ENCODE assay signal across 24 cellular contexts in genomic region chr17:12831839-12832238, GRCh38. TPM values are rescaled to one million over a fixed set of nuclear protein-coding genes. Genes with fewer than 3 reads are reported as not detected.
DNase-seq lines count a peak whose midpoint lies in the region; ATAC-seq, FAIRE-seq and TF ChIP-seq lines count a peak whose summit lies in the region.
"Had no signal": no experiment of that assay in that cellular context is flagged by ENCODE, and none has a peak within 500 bp of the region (broad histone marks: within the 10 kb centered on the region; RNA-seq: fewer than 3 reads in every experiment).

No MANE protein-coding gene starts in this region.

- in situ Hi-C loops in GM12878 (cut with MboI) (no loop called here), transverse colon (cut with MboI; ENCODE audit: low pct_ligation_motif_present in 1 of 4, low pct_unique_long_range_greater_than_20kb in 1 of 4, low sequenced_read_pairs in 3 of 4) (no loop called here)

- RAD21 ChIA-PET in HCT116 (lab: Charles Lee; ENCODE audit: low non-redundant PET in 1 of 2, low total read pairs in 2 of 2, uncharacterized antibody in 2 of 2, unreplicated experiment in 2 of 2) (no interaction called here), GM12878 (lab: Charles Lee; ENCODE audit: unreplicated experiment) (no interaction called here)

- no peak for TF ChIP-seq POLR2A in HCT116 (IDR thresholded peaks at IDR 0.05; ENCODE audit: borderline replicate concordance, extremely low read depth, insufficient read depth, insufficient read length)
- no peak for TF ChIP-seq POLR2A in GM12878 (IDR thresholded peaks at IDR 0.05; ENCODE audit: low read depth, low read length)
- TF ChIP-seq POLR2A in H1 (IDR thresholded peaks at IDR 0.05; ENCODE audit: control extremely low read depth in 1 of 2, low read depth in 2 of 2, low read length in 2 of 2) = no peak
- TF ChIP-seq POLR2A in transverse colon (IDR thresholded peaks at IDR 0.05) = no peak

- no peak overlapping the region for H2BK12ac ChIP-seq in H1 (ENCODE audit: low read depth, low read length)

- H3K9ac ChIP-seq in HCT116 (ENCODE audit: low read length) (no peak overlapping the region), GM12878 (ENCODE audit: control insufficient read depth, insufficient read depth, low read length) (no peak overlapping the region), H1 (replicated peaks in 1 of 4; ENCODE audit: extremely low read depth in 1 of 4, low read depth in 3 of 4, low read length in 3 of 4) (no peak overlapping the region)
- H3K9ac ChIP-seq: BLaER1 treated with 17β-estradiol and CSF1 and Interleukin-3, amounts not matched to agents 10 nM and 100 nM had no signal

- H3K9me2 ChIP-seq in HCT116 (ENCODE audit: insufficient read depth) = no peaks in the 10 kb centered on the region

- H3K4ac ChIP-seq in H1 (replicated peaks; ENCODE audit: insufficient read length, low read depth, low read length) = no peak overlapping the region

- WGBS in GM12878 (ENCODE audit: insufficient coverage, insufficient replicate concordance, low lambda C conversion rate, missing lambda C conversion rate) = 27% methylated on average over 1 of the region's 1 CpG
- 88% methylated on average over 1 of the region's 1 CpG; no CpG with 5 or more reads in 1 of the 2 experiments for WGBS in H1 (ENCODE audit: extremely low coverage in 1 of 2, insufficient coverage in 1 of 2, insufficient read length in 1 of 2, insufficient replicate concordance in 2 of 2, low coverage in 1 of 2, low lambda C conversion rate in 2 of 2, missing lambda C conversion rate in 1 of 2), 2 experiments
- 80 to 88% methylated on average over 1 of the region's 1 CpG for WGBS in transverse colon (ENCODE audit: low coverage in 1 of 2), 2 donors

- TF ChIP-seq CTCF in HCT116 (IDR thresholded peaks at IDR 0.05 in 2 of 3, conservative IDR thresholded peaks at IDR 0.05 in 1 of 3; ENCODE audit: borderline replicate concordance in 1 of 3, insufficient read depth in 1 of 3, low read depth in 2 of 3, low read length in 2 of 3) (no peak), GM12878 (IDR thresholded peaks at IDR 0.05 in 2 of 3, conservative IDR thresholded peaks at IDR 0.05 in 1 of 3; ENCODE audit: control insufficient read depth in 2 of 3, extremely low read depth in 1 of 3, insufficient read depth in 1 of 3, low read depth in 3 of 3, low read length in 3 of 3) (no peak), H1 (IDR thresholded peaks at IDR 0.05; ENCODE audit: control extremely low read depth in 1 of 3, insufficient read depth in 1 of 3, low read depth in 1 of 3, low read length in 3 of 3) (no peak), transverse colon (IDR thresholded peaks at IDR 0.05) (no peak)

- no peaks in the 10 kb centered on the region for H3K23me2 ChIP-seq in H1 (ENCODE audit: low read depth, low read length)

- POLR2A ChIA-PET in HCT116 (lab: Charles Lee) = no interaction called here
- POLR2A ChIA-PET in GM12878 (lab: Charles Lee) = no interaction called here
- POLR2A ChIA-PET in H1 (lab: Charles Lee; ENCODE audit: partially characterized antibody) = no interaction called here

- no peak overlapping the region for H3K27ac ChIP-seq in HCT116 (ENCODE audit: low read depth, low read length)
- no peak overlapping the region for H3K27ac ChIP-seq in GM12878 (ENCODE audit: control insufficient read depth, insufficient read depth)
- H3K27ac ChIP-seq in H1 (ENCODE audit: low read depth, low read length) = no peak overlapping the region
- H3K27ac ChIP-seq in transverse colon = peak overlapping the region; percentile 70 to 73 (median 72)
- H3K27ac ChIP-seq: BLaER1 treated with 17β-estradiol and CSF1 and Interleukin-3, amounts not matched to agents 10 nM and 100 nM; C4-2B had no signal

- H2BK15ac ChIP-seq in H1 (ENCODE audit: low read length) = no peak overlapping the region

- H3K18ac ChIP-seq in H1 (ENCODE audit: extremely low read depth, low read length) = no peak overlapping the region

- H2AFZ ChIP-seq in HCT116 (ENCODE audit: low read depth, low read length, poor library complexity, severe bottlenecking) = no peak overlapping the region
- no peak overlapping the region for H2AFZ ChIP-seq in GM12878 (ENCODE audit: control insufficient read depth, low read depth, low read length)
- H2AFZ ChIP-seq in H1 (ENCODE audit: low read length) = no peak overlapping the region

- no peak overlapping the region for H4K8ac ChIP-seq in H1 (ENCODE audit: extremely low read depth, insufficient read depth, low read length)

- no peak for TF ChIP-seq EP300 in GM12878 (IDR thresholded peaks at IDR 0.05; ENCODE audit: borderline replicate concordance in 1 of 2, control insufficient read depth in 1 of 2, low read depth in 2 of 2, low read length in 2 of 2)
- no peak for TF ChIP-seq EP300 in H1 (IDR thresholded peaks at IDR 0.05; ENCODE audit: borderline replicate concordance in 1 of 2, low read depth in 2 of 2, low read length in 2 of 2)
- no peak for TF ChIP-seq EP300 in transverse colon (IDR thresholded peaks at IDR 0.05; ENCODE audit: low read depth)

- no peak overlapping the region for H2BK5ac ChIP-seq in H1 (ENCODE audit: low read depth, low read length)

- CTCF ChIA-PET in HCT116 (lab: Charles Lee) = no interaction called here
- CTCF ChIA-PET in GM12878 (lab: Yijun Ruan, JAX) = no interaction called here
- CTCF ChIA-PET in H1 (lab: Charles Lee; ENCODE audit: partially characterized antibody) = no interaction called here

- H3K36me3 ChIP-seq in HCT116 (ENCODE audit: control insufficient read depth in 1 of 2, insufficient read depth in 2 of 2, low read length in 2 of 2) = no peaks in the 10 kb centered on the region
- H3K36me3 ChIP-seq in GM12878 (ENCODE audit: control insufficient read depth in 2 of 2, insufficient read depth in 2 of 2, low read length in 1 of 2) = no peaks in the 10 kb centered on the region
- peaks cover 0 to 6% (median 0%) of the 10 kb centered on the region in 4 experiments; a peak in 1 of 8 replicates for H3K36me3 ChIP-seq in H1 (ENCODE audit: control insufficient read depth in 2 of 4, insufficient read depth in 4 of 4, low read length in 3 of 4)
- H3K36me3 ChIP-seq in transverse colon = no peaks in the 10 kb centered on the region

- H2AK5ac ChIP-seq in H1 (ENCODE audit: low read depth, low read length) = no peak overlapping the region

- H3K4me1 ChIP-seq in HCT116 (ENCODE audit: control insufficient read depth in 1 of 2, insufficient read depth in 2 of 2, low read length in 2 of 2) = no peaks in the 10 kb centered on the region
- H3K4me1 ChIP-seq in GM12878 (ENCODE audit: control insufficient read depth, insufficient read depth, low read length) = no peaks in the 10 kb centered on the region
- no peaks in the 10 kb centered on the region for H3K4me1 ChIP-seq in H1 (replicated peaks in 1 of 4; ENCODE audit: control insufficient read depth in 3 of 4, insufficient read depth in 4 of 4, low read length in 3 of 4)
- H3K4me1 ChIP-seq in transverse colon = peaks cover 0 to 21% (median 10%) of the 10 kb centered on the region in 4 donors
- H3K4me1 ChIP-seq: Caco-2 had no signal

- H4K20me1 ChIP-seq in HCT116 (ENCODE audit: insufficient read depth) (no peaks in the 10 kb centered on the region), GM12878 (ENCODE audit: control insufficient read depth, insufficient read depth) (no peaks in the 10 kb centered on the region), H1 (replicated peaks in 1 of 2; ENCODE audit: control insufficient read depth in 1 of 2, insufficient read depth in 2 of 2, low read length in 2 of 2) (peaks cover 0 to 3% of the 10 kb centered on the region in 2 experiments)
- H4K20me1 ChIP-seq: BLaER1 treated with 17β-estradiol and CSF1 and Interleukin-3, amounts not matched to agents 10 nM and 100 nM had no signal

- H3K14ac ChIP-seq in H1 (ENCODE audit: insufficient read length) = no peak overlapping the region

- no peak for DNase-seq in HCT116 (ENCODE audit: low read depth, low spot score)
- DNase-seq in GM12878 (ENCODE audit: low read depth, low spot score) = no peak
- DNase-seq in H1 (ENCODE audit: low read depth in 1 of 2, low spot score in 2 of 2) = no peak
- DNase-seq in transverse colon = no peak
- no peak for DNase-seq in activated CD4-positive, CD25-positive, alpha-beta regulatory T cell (lab: John Stamatoyannopoulos, UW)
- DNase-seq in GM19238 (ENCODE audit: insufficient read length, low spot score) = no peak
- no peak for DNase-seq in NCI-H128 (lab: John Stamatoyannopoulos, UW; ENCODE audit: unreplicated experiment)
- DNase-seq: 8988T; AML-193; Caco-2; Calu3; CD4-positive, alpha-beta T cell; CD8-positive, alpha-beta T cell; DMS79 treated with DMSO at 0.1 percent for 48 hours; GF-D8 had no signal

- no peak overlapping the region for H3K56ac ChIP-seq in H1 (replicated peaks; ENCODE audit: insufficient read length, low read depth, low read length)

- H3K4me3 ChIP-seq in HCT116 (replicated peaks in 1 of 2; ENCODE audit: low read depth in 1 of 2, low read length in 2 of 2) = no peak overlapping the region
- H3K4me3 ChIP-seq in GM12878 = no peak overlapping the region
- no peak overlapping the region for H3K4me3 ChIP-seq in H1 (ENCODE audit: extremely low read depth in 1 of 4, insufficient read depth in 2 of 4, low read depth in 3 of 4, low read length in 4 of 4)
- no peak overlapping the region for H3K4me3 ChIP-seq in transverse colon
- H3K4me3 ChIP-seq: BLaER1 treated with 17β-estradiol and CSF1 and Interleukin-3, amounts not matched to agents 10 nM and 100 nM had no signal

- H3K27me3 ChIP-seq in HCT116 (ENCODE audit: insufficient read depth, low read length) (no peaks in the 10 kb centered on the region), GM12878 (replicated peaks in 1 of 2; ENCODE audit: control insufficient read depth in 2 of 2, insufficient read depth in 2 of 2, low read length in 1 of 2) (no peaks in the 10 kb centered on the region), H1 (replicated peaks in 1 of 4; ENCODE audit: control insufficient read depth in 3 of 4, extremely low read depth in 1 of 4, insufficient read depth in 3 of 4, low read length in 3 of 4) (no peaks in the 10 kb centered on the region), transverse colon (no peaks in the 10 kb centered on the region)
- H3K27me3 ChIP-seq: BLaER1 treated with 17β-estradiol and CSF1 and Interleukin-3, amounts not matched to agents 10 nM and 100 nM had no signal

- SMC1A ChIA-PET in GM12878 (lab: Charles Lee; ENCODE audit: uncharacterized antibody, unreplicated experiment) = no interaction called here

- no peak overlapping the region for H4K91ac ChIP-seq in H1 (replicated peaks; ENCODE audit: insufficient read length, low read length)

- H4K5ac ChIP-seq in H1 (ENCODE audit: insufficient read length, low read depth, low read length) = no peak overlapping the region

- no peak overlapping the region for H2BK20ac ChIP-seq in H1 (ENCODE audit: low read length)

- ATAC-seq in HCT116 (no peak), GM12878 (no peak), HG02571 (IDR thresholded peaks at IDR 0.05; ENCODE audit: unreplicated experiment) (no peak)
- ATAC-seq: CD8-positive, alpha-beta T cell had no signal

- no peak overlapping the region for H3K23ac ChIP-seq in H1 (ENCODE audit: insufficient read length)

- intact Hi-C loops in HCT116 (cut with micrococcal nuclease) = no loop called here
- intact Hi-C loops in GM12878 (cut with micrococcal nuclease; ENCODE audit: unreplicated experiment) = no loop called here
- intact Hi-C loops in transverse colon (cut with DNase I; ENCODE audit: low total_unique reads) = no loop called here

- no peak overlapping the region for H2BK120ac ChIP-seq in H1 (replicated peaks; ENCODE audit: low read depth, low read length)

- no peaks in the 10 kb centered on the region for H3K79me1 ChIP-seq in H1 (ENCODE audit: low read depth, low read length)

- TF ChIP-seq RAD21 in HCT116 (IDR thresholded peaks at IDR 0.05; ENCODE audit: low read depth) (no peak), GM12878 (IDR thresholded peaks at IDR 0.05; ENCODE audit: insufficient read depth, low read depth, low read length) (no peak), H1 (IDR thresholded peaks at IDR 0.05 in 1 of 2, conservative IDR thresholded peaks at IDR 0.05 in 1 of 2; ENCODE audit: low read depth in 2 of 2, low read length in 2 of 2) (no peak)

- no peaks in the 10 kb centered on the region for H3K79me2 ChIP-seq in HCT116 (ENCODE audit: insufficient read depth, low read length)
- no peaks in the 10 kb centered on the region for H3K79me2 ChIP-seq in GM12878 (ENCODE audit: control insufficient read depth, insufficient read depth, low read length)
- H3K79me2 ChIP-seq in H1 (ENCODE audit: control insufficient read depth in 1 of 2, insufficient read depth in 2 of 2, low read length in 2 of 2) = peaks cover 0 to 19% of the 10 kb centered on the region in 2 experiments; a peak in 1 of 4 replicates

- BruUV-seq in HCT116 (replicated peaks; lab: Mats Ljungman, UMichigan) = no TSS peak
- no TSS peak for BruUV-seq in GM12878 (replicated peaks; lab: Mats Ljungman, UMichigan)

- H3K9me3 ChIP-seq in HCT116 (ENCODE audit: control insufficient read depth in 1 of 2, insufficient read depth in 1 of 2, low read depth in 1 of 2, low read length in 2 of 2) (peaks cover 13 to 15% of the 10 kb centered on the region in 2 experiments; a peak in 2 of 4 replicates), GM12878 (replicated peaks; ENCODE audit: control insufficient read depth, insufficient read depth, low read length) (peaks cover 5% of the 10 kb centered on the region), H1 (ENCODE audit: insufficient read depth in 2 of 2, low read depth in 1 of 2, low read length in 1 of 2) (peaks cover 8 to 10% of the 10 kb centered on the region in 2 experiments; a peak in 2 of 4 replicates), transverse colon (peaks cover 5 to 10% of the 10 kb centered on the region in 2 donors)
- H3K9me3 ChIP-seq: Caco-2 had no signal

- H3K4me2 ChIP-seq in HCT116 (ENCODE audit: low read length) = no peak overlapping the region
- H3K4me2 ChIP-seq in GM12878 (ENCODE audit: control insufficient read depth, insufficient read depth) = no peak overlapping the region
- H3K4me2 ChIP-seq in H1 (ENCODE audit: insufficient read depth in 1 of 2, low read depth in 2 of 2, low read length in 2 of 2) = no peak overlapping the region

- FAIRE-seq in GM12878 (lab: Jason Lieb, UNC) = no peak
- FAIRE-seq in H1 (lab: Jason Lieb, UNC) = no peak
- FAIRE-seq: A204.1, D721Med, G401.6, GM12892, GM18507, GM19239 had no signal

RNA-seq across cellular contexts. Expression of gene ARHGAP44, which starts 42.5 kb away (rescaled TPM):
- 7.3 TPM for total RNA-seq in HCT116 (2021; ENCODE audit: unreplicated experiment)
- polyA plus RNA-seq in HCT116 (2012) = 3.3 and 3.9 TPM in 2 replicates
- 1.3 and 1.7 TPM in 2 replicates for total RNA-seq in GM12878 (2013; cell fraction: nucleolus; rRNA removed)
- total RNA-seq in GM12878 (2014; rRNA removed) = 0.11 and 0.40 TPM in 2 replicates
- total RNA-seq in GM12878 (2014; rRNA removed; fragmentation: Illumina TruSeq; extraction: Trizol) = 0.27 and 0.55 TPM in 2 replicates
- 0.61 and 1.1 TPM in 2 replicates for total RNA-seq in GM12878 (2021)
- polyA plus RNA-seq in GM12878 (2011; ENCODE audit: low read depth) = 2.8 TPM
- 0.33 and 0.57 TPM in 2 replicates for polyA plus RNA-seq in GM12878 (2011; rRNA removed)
- polyA plus RNA-seq in GM12878 (2011; cell fraction: cytosol; rRNA removed) = 0.33 and 0.36 TPM in 2 replicates
- polyA plus RNA-seq in GM12878 (2011; cell fraction: nucleus; rRNA removed) = 0.61 and 0.72 TPM in 2 replicates
- polyA plus RNA-seq in GM12878 (2012) = 5.3 and 5.5 TPM in 2 replicates
- 0.35 and 0.40 TPM in 2 replicates for polyA plus RNA-seq in GM12878 (2014; fragmentation: Illumina TruSeq; extraction: Trizol)
- polyA plus RNA-seq in GM12878 (2014; fragmentation: Nextera tagmentation; extraction: Ambion mirVana) = under 1 TPM; 0.11 to 0.13 TPM
- 0.80 and 1.2 TPM in 2 replicates for polyA plus RNA-seq in GM12878 (2014; rRNA removed)
- 1 to 10 TPM; 1.1 to 1.2 TPM for polyA plus RNA-seq in GM12878 (2016; fragmentation: Nextera tagmentation; extraction: Ambion mirVana)
- 0.80 and 1.9 TPM in 2 replicates for polyA minus RNA-seq in GM12878 (2011; rRNA and poly(A)+ RNA removed)
- polyA minus RNA-seq in GM12878 (2011; cell fraction: cytosol; rRNA and poly(A)+ RNA removed) = not detected in 2 replicates
- polyA minus RNA-seq in GM12878 (2011; cell fraction: nucleus; rRNA and poly(A)+ RNA removed) = 1.2 and 1.9 TPM in 2 replicates
- total RNA-seq in H1 (2021; fragmentation: NEBNext Ultra II Directional; extraction: Animal tissue kit (Norgen Biotek cat#: 25700)) = 22.2 TPM in 2 replicates
- polyA plus RNA-seq in H1 (2011; rRNA removed) = 6.2 and 9.0 TPM in 2 replicates
- 7.8 TPM for polyA plus RNA-seq in H1 (2011; cell fraction: cytosol; rRNA removed)
- 13.0 TPM for polyA plus RNA-seq in H1 (2011; cell fraction: nucleus; rRNA removed)
- 12.8 to 13.4 TPM (median 12.9 TPM) in 4 replicates for polyA plus RNA-seq in H1 (2012, experiment 1 of 2)
- polyA plus RNA-seq in H1 (2012, experiment 2 of 2) = 9.4 TPM
- 8.5 TPM for polyA plus RNA-seq in H1 (2013, experiment 1 of 2)
- polyA plus RNA-seq in H1 (2013, experiment 2 of 2) = 9.3 TPM
- 11.7 and 12.1 TPM in 2 replicates for polyA minus RNA-seq in H1 (2011; rRNA and poly(A)+ RNA removed)
- 8.6 TPM for polyA minus RNA-seq in H1 (2011; cell fraction: cytosol; rRNA and poly(A)+ RNA removed)
- polyA minus RNA-seq in H1 (2011; cell fraction: nucleus; rRNA and poly(A)+ RNA removed) = 19.1 TPM
- 100 to 1,000 TPM in 1 of 4 donors, 10 to 100 TPM in 3; 29.2 to 107 (median 53.9) TPM for total RNA-seq in transverse colon
- total RNA-seq: CD4-positive, alpha-beta T cell; CD8-positive, alpha-beta T cell had no signal

Comparison
In these comparisons a context has a peak if more than half of its experiments do, and no peak if none do; other contexts are left out.
1. H3K27ac ChIP-seq: peak in transverse colon (4 of 4); none in HCT116 (single experiment), GM12878 (single experiment) and H1 (single experiment).